Comparison of ENCODE assay signal across 1 cellular context in genomic region chr20:49179368-49180277, GRCh38.
A peak's percentile ranks its signal among the peaks of the same experiment; 100 is the strongest.
TF ChIP-seq lines count a peak whose summit lies in the region.

No MANE protein-coding gene starts in this region.

TF ChIP-seq in HepG2, 621 proteins besides CTCF, POLR2A, EP300 and RAD21 (continued from another document and continues in another):
- no peak for TF ChIP-seq GTF2F1 (IDR thresholded peaks at IDR 0.05; ENCODE audit: low read length)
- no peak for TF ChIP-seq POGZ (CRISPR knock-in tag; IDR thresholded peaks at IDR 0.05)
- TF ChIP-seq ARID2 (CRISPR knock-in tag; IDR thresholded peaks at IDR 0.05; ENCODE audit: borderline replicate concordance), result no peak
- TF ChIP-seq POGK (CRISPR knock-in tag; conservative IDR thresholded peaks at IDR 0.05), result 0 out of 2 replicates have a peak, but pooled peaks have one; percentile 16
- peak; percentile 36; the same call in 1 of the 2 replicates for TF ChIP-seq CREB1 (IDR thresholded peaks at IDR 0.05)
- peak; percentile 43; the same call in 1 of the 2 replicates for TF ChIP-seq CREB1 (CRISPR knock-in tag; IDR thresholded peaks at IDR 0.05)
- no peak for TF ChIP-seq ZNF780A (CRISPR knock-in tag; IDR thresholded peaks at IDR 0.05)
- TF ChIP-seq KLF15 (CRISPR knock-in tag; IDR thresholded peaks at IDR 0.05; ENCODE audit: borderline replicate concordance), result no peak
- no peak; the same call in 1 of the 2 replicates for TF ChIP-seq ZNF292 (CRISPR knock-in tag; IDR thresholded peaks at IDR 0.05; ENCODE audit: borderline replicate concordance, low read depth)
- TF ChIP-seq ARNT2 (CRISPR knock-in tag; IDR thresholded peaks at IDR 0.05; ENCODE audit: low read depth), result peak; percentile 51; the same call in 1 of the 2 replicates
- no peak for TF ChIP-seq ZNF547 (CRISPR knock-in tag; IDR thresholded peaks at IDR 0.05)
- no peak for TF ChIP-seq HHEX (CRISPR knock-in tag; IDR thresholded peaks at IDR 0.05)
- TF ChIP-seq SP5 (CRISPR knock-in tag; IDR thresholded peaks at IDR 0.05; ENCODE audit: borderline replicate concordance, low read depth), result no peak
- no peak for TF ChIP-seq ATF6 (CRISPR knock-in tag; conservative IDR thresholded peaks at IDR 0.05)
- no peak; the same call in 1 of the 2 replicates for TF ChIP-seq KMT2A (CRISPR knock-in tag; IDR thresholded peaks at IDR 0.05)
- TF ChIP-seq YEATS4 (CRISPR knock-in tag; IDR thresholded peaks at IDR 0.05; ENCODE audit: borderline replicate concordance), result peak; percentile 25; the same call in 1 of the 2 replicates
- TF ChIP-seq ZNF615 (CRISPR knock-in tag; IDR thresholded peaks at IDR 0.05; ENCODE audit: borderline replicate concordance), result no peak
- TF ChIP-seq THRA (CRISPR knock-in tag; IDR thresholded peaks at IDR 0.05; ENCODE audit: borderline replicate concordance), result 0 out of 2 replicates have a peak, but pooled peaks have one; percentile 28
- TF ChIP-seq ZSCAN9 (CRISPR knock-in tag; IDR thresholded peaks at IDR 0.05; ENCODE audit: borderline replicate concordance), result peak; percentile 23; the same call in 1 of the 2 replicates
- TF ChIP-seq MYPOP (CRISPR knock-in tag; IDR thresholded peaks at IDR 0.05), result no peak
- TF ChIP-seq ZFP36L1 (CRISPR knock-in tag; IDR thresholded peaks at IDR 0.05), result no peak
- no peak for TF ChIP-seq ZNF558 (CRISPR knock-in tag; IDR thresholded peaks at IDR 0.05; ENCODE audit: borderline replicate concordance)
- TF ChIP-seq DRAP1 (CRISPR knock-in tag; IDR thresholded peaks at IDR 0.05), result peak; percentile 26; the same call in 1 of the 2 replicates
- TF ChIP-seq HDAC1 (CRISPR knock-in tag; IDR thresholded peaks at IDR 0.05), result no peak
- no peak for TF ChIP-seq ZNF543 (CRISPR knock-in tag; IDR thresholded peaks at IDR 0.05)
- peak; percentile 87 for TF ChIP-seq GATAD2A (CRISPR knock-in tag; IDR thresholded peaks at IDR 0.05)
- no peak for TF ChIP-seq ZBTB49 (CRISPR knock-in tag; IDR thresholded peaks at IDR 0.05; ENCODE audit: borderline replicate concordance)
- TF ChIP-seq TMF1 (CRISPR knock-in tag; IDR thresholded peaks at IDR 0.05; ENCODE audit: low read depth), result no peak
- peak; percentile 21; the same call in 1 of the 2 replicates for TF ChIP-seq ZNF280D (CRISPR knock-in tag; IDR thresholded peaks at IDR 0.05)
- no peak for TF ChIP-seq USF2 (IDR thresholded peaks at IDR 0.05; ENCODE audit: low read depth, low read length)
- TF ChIP-seq USF2 (CRISPR knock-in tag; IDR thresholded peaks at IDR 0.05; ENCODE audit: borderline replicate concordance), result no peak
- no peak for TF ChIP-seq ZNF841 (CRISPR knock-in tag; IDR thresholded peaks at IDR 0.05; ENCODE audit: borderline replicate concordance)
- no peak for TF ChIP-seq ATF7-NPFF (CRISPR knock-in tag; IDR thresholded peaks at IDR 0.05; ENCODE audit: low read depth)
- no peak for TF ChIP-seq ZFP82 (CRISPR knock-in tag; IDR thresholded peaks at IDR 0.05; ENCODE audit: borderline replicate concordance)
- no peak for TF ChIP-seq ZNF569 (CRISPR knock-in tag; IDR thresholded peaks at IDR 0.05; ENCODE audit: borderline replicate concordance)
- no peak for TF ChIP-seq CSRNP2 (CRISPR knock-in tag; conservative IDR thresholded peaks at IDR 0.05; ENCODE audit: low read depth)
- TF ChIP-seq HIC2 (CRISPR knock-in tag; IDR thresholded peaks at IDR 0.05; ENCODE audit: low read depth), result no peak
- no peak for TF ChIP-seq TCF12 (IDR thresholded peaks at IDR 0.05)
- no peak for TF ChIP-seq TCF12 (CRISPR knock-in tag; IDR thresholded peaks at IDR 0.05)
- TF ChIP-seq TRIM22 (IDR thresholded peaks at IDR 0.05), result no peak
- no peak for TF ChIP-seq DR1 (CRISPR knock-in tag; IDR thresholded peaks at IDR 0.05)
- no peak for TF ChIP-seq NR1H2 (CRISPR knock-in tag; IDR thresholded peaks at IDR 0.05; ENCODE audit: borderline replicate concordance, low read depth)
- TF ChIP-seq ZNF772 (CRISPR knock-in tag; IDR thresholded peaks at IDR 0.05), result no peak
